9 cellular contexts compared by ENCODE assay signal in the genomic region with DNA sequence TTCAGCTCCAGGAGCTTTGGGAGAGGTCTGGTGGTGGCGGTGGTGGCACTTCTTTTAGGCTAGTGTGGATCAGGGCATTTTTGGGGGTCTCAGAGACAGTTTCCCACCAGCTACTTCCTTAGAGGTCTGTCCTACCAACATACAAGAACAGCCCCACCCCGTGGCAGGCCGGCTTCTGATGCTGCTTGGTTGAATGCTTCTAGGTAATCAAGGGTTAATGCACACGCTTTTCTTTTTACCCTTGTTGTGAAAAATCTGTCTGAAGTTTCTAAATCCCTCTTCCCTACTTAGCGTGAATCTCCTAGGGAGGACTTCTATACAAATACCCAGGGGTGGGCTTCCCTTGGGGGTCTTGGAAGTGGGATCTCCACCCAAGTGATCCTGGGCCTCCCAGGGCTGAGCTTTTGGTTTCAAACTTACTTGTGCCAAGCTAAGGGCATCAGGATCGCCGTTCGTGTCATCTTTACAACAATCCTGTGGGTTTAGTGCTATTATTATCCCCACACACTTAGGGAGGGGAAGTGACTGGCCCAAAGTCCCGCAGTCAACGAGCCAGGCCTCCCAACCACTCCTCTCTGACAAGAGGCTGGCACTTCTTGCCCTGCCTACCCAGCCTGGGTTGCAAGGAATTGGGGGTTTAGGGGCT. TPM values are rescaled to one million over a fixed set of nuclear protein-coding genes. Genes with fewer than 3 reads are reported as not detected.
DNase-seq lines count a peak whose midpoint lies in the region; TF ChIP-seq lines count a peak whose summit lies in the region.
"Had no signal": no experiment of that assay in that cellular context is flagged by ENCODE, and none has a peak within 500 bp of the region (broad histone marks: within the 10 kb centered on the region; RNA-seq: fewer than 3 reads in every experiment).

No MANE protein-coding gene starts in this region.

- peaks cover 82% of the 10 kb centered on the region for H3K27me3 Mint-ChIP-seq in activated naive CD4-positive, alpha-beta T cell treated with anti-CD3 and anti-CD28 coated beads, Interleukin-2, amount 10 ng/mL, durations not matched to agents 7 days and 5 days

- no peaks in the 10 kb centered on the region for H3K9me3 Mint-ChIP-seq in activated naive CD4-positive, alpha-beta T cell treated with anti-CD3 and anti-CD28 coated beads, Interleukin-2, amount 10 ng/mL, durations not matched to agents 7 days and 5 days

- peak overlapping the region; percentile 31 for H3K4me3 Mint-ChIP-seq in activated naive CD4-positive, alpha-beta T cell treated with anti-CD3 and anti-CD28 coated beads, Interleukin-2, amount 10 ng/mL, durations not matched to agents 7 days and 5 days

- TF ChIP-seq EP300 in tibial nerve (IDR thresholded peaks at IDR 0.05): no peak

- no peak overlapping the region for H3K9ac ChIP-seq in iPS-15b (ENCODE audit: low read depth, low read length)

- H3K9me3 ChIP-seq in iPS-15b (ENCODE audit: control insufficient read depth, insufficient read depth, low read length): no peaks in the 10 kb centered on the region
- no peaks in the 10 kb centered on the region for H3K9me3 ChIP-seq in tibial nerve

- peaks cover 27% of the 10 kb centered on the region for H3K4me1 Mint-ChIP-seq in activated naive CD4-positive, alpha-beta T cell treated with anti-CD3 and anti-CD28 coated beads, Interleukin-2, amount 10 ng/mL, durations not matched to agents 7 days and 5 days

- no peak for TF ChIP-seq CTCF in tibial nerve (IDR thresholded peaks at IDR 0.05)

- no peak overlapping the region for H3K27ac ChIP-seq in tibial nerve

- TF ChIP-seq POLR2A in tibial nerve (IDR thresholded peaks at IDR 0.05): no peak

- CTCF ChIA-PET in activated naive CD4-positive, alpha-beta T cell treated with anti-CD3 and anti-CD28 coated beads, Interleukin-2, amount 10 ng/mL, durations not matched to agents 7 days and 5 days (lab: Charles Lee): interaction anchor here (0.9 to 1.1 kb wide), 2 partner anchors 91 to 103 kb away, joined by 3 to 5 read pairs; no protein-coding TSS in a partner anchor

- peaks cover 6% of the 10 kb centered on the region for H3K27me3 ChIP-seq in iPS-15b (ENCODE audit: control insufficient read depth, insufficient read depth, low read length)
- H3K27me3 ChIP-seq in tibial nerve: no peaks in the 10 kb centered on the region

- DNase-seq in activated naive CD4-positive, alpha-beta T cell treated with anti-CD3 and anti-CD28 coated beads, Interleukin-2, amount 10 ng/mL, durations not matched to agents 7 days and 5 days: no peak
- no peak for DNase-seq in activated naive CD4-positive, alpha-beta T cell (lab: John Stamatoyannopoulos, UW)
- DNase-seq in SKM-1 (lab: John Stamatoyannopoulos, UW; ENCODE audit: unreplicated experiment): peak; percentile 40
- DNase-seq in tibial nerve (ENCODE audit: low spot score in 2 of 2): no peak
- DNase-seq in NCI-H146 (lab: John Stamatoyannopoulos, UW): no peak
- DNase-seq in NCI-H1092 (lab: John Stamatoyannopoulos, UW): no peak
- DNase-seq in effector CD8-positive, alpha-beta T cell (lab: John Stamatoyannopoulos, UW): no peak
- DNase-seq: foreskin melanocyte had no signal

- no peak overlapping the region for H3K27ac Mint-ChIP-seq in activated naive CD4-positive, alpha-beta T cell treated with anti-CD3 and anti-CD28 coated beads, Interleukin-2, amount 10 ng/mL, durations not matched to agents 7 days and 5 days

- no peaks in the 10 kb centered on the region for H3K36me3 ChIP-seq in iPS-15b (ENCODE audit: control insufficient read depth, insufficient read depth, low read length)
- no peaks in the 10 kb centered on the region for H3K36me3 ChIP-seq in tibial nerve

- H3K4me3 ChIP-seq in iPS-15b (ENCODE audit: low read depth, low read length) (peak overlapping the region; percentile 74), tibial nerve (peak overlapping the region in 3 of 4 donors; percentile 54 to 94 (median 76))

- H3K4me1 ChIP-seq in iPS-15b (ENCODE audit: control insufficient read depth, insufficient read depth, low read length) (peaks cover 2% of the 10 kb centered on the region), tibial nerve (peaks cover 0 to 46% (median 23%) of the 10 kb centered on the region in 4 donors)

- H3K36me3 Mint-ChIP-seq in activated naive CD4-positive, alpha-beta T cell treated with anti-CD3 and anti-CD28 coated beads, Interleukin-2, amount 10 ng/mL, durations not matched to agents 7 days and 5 days: no peaks in the 10 kb centered on the region

- 36 to 42% methylated on average over 10 of the region's 10 CpGs for WGBS in tibial nerve, 2 donors

RNA-seq across cellular contexts. Expression of a gene that starts 1.7 kb away (rescaled TPM):
- 10 to 100 TPM in 1 of 4 donors, 1 to 10 TPM in 3; 2.4 to 10.8 (median 7.6) TPM for total RNA-seq in tibial nerve
